Comparison of ENCODE assay signal across 26 cellular contexts in genomic region chrX:148259990-148260389, GRCh38.
"Had no signal": no experiment of that assay in that cellular context is flagged by ENCODE, and none has a peak within 500 bp of the region (broad histone marks: within the 10 kb centered on the region; RNA-seq: fewer than 3 reads in every experiment).

No MANE protein-coding gene starts in this region.

- H3K9me3 ChIP-seq: left ventricle myocardium inferior, mucosa of descending colon, ovary, prostate gland, suprapubic skin, thoracic aorta, tibial artery, upper lobe of right lung had no signal

- H3K27ac Mint-ChIP-seq: immature natural killer cell; natural killer cell; nephron progenitor cell; stimulated activated effector memory CD8-positive, alpha-beta T cell treated with anti-CD3 and anti-CD28 coated beads, Interleukin-12 subunit alpha, Interleukin-12 subunit beta, amount 100 ng/mL, for 72 hours; stimulated activated naive CD8-positive, alpha-beta T cell treated with anti-CD3 and anti-CD28 coated beads, Interleukin-15, Interleukin-2, amounts not matched to agents 100 ng/mL and 50 ng/mL, for 24 hours had no signal

- H3K27me3 ChIP-seq: ovary, spleen, suprapubic skin, tibial artery, upper lobe of right lung had no signal

- H3K4me1 Mint-ChIP-seq: immature natural killer cell; natural killer cell; nephron progenitor cell; stimulated activated effector memory CD8-positive, alpha-beta T cell treated with anti-CD3 and anti-CD28 coated beads, Interleukin-12 subunit alpha, Interleukin-12 subunit beta, amount 100 ng/mL, for 72 hours had no signal

- ATAC-seq: mucosa of descending colon; natural killer cell; right cardiac atrium; sciatic nerve; stimulated activated effector memory CD8-positive, alpha-beta T cell treated with anti-CD3 and anti-CD28 coated beads, Interleukin-12 subunit alpha, Interleukin-12 subunit beta, amount 100 ng/mL, for 72 hours; upper lobe of right lung had no signal

- H3K4me1 ChIP-seq: left ventricle myocardium inferior, prostate gland, spleen, suprapubic skin, tibial artery, upper lobe of right lung had no signal

- DNase-seq: head of caudate nucleus; hippocampal formation; immature natural killer cell; kidney; left ventricle myocardium inferior; midbrain; mucosa of descending colon; natural killer cell; nephron progenitor cell; ovary; retina; right cardiac atrium; spleen; stimulated activated CD4-positive, alpha-beta T cell treated with anti-CD3 and anti-CD28 coated beads, Interleukin-4, amount 100 ng/mL, for 24 hours; stimulated activated naive CD4-positive, alpha-beta T cell; tibial artery; trophoblast cell; upper lobe of right lung had no signal

- H3K27ac ChIP-seq: left ventricle myocardium inferior, ovary, prostate gland, skin epidermis, spleen, suprapubic skin, thoracic aorta, tibial artery, upper lobe of right lung had no signal

- H3K4me3 Mint-ChIP-seq: immature natural killer cell; natural killer cell; nephron progenitor cell; stimulated activated effector memory CD8-positive, alpha-beta T cell treated with anti-CD3 and anti-CD28 coated beads, Interleukin-12 subunit alpha, Interleukin-12 subunit beta, amount 100 ng/mL, for 72 hours; stimulated activated naive CD8-positive, alpha-beta T cell treated with anti-CD3 and anti-CD28 coated beads, Interleukin-15, Interleukin-2, amounts not matched to agents 100 ng/mL and 50 ng/mL, for 24 hours had no signal

- H3K4me3 ChIP-seq: left ventricle myocardium inferior, lung, mucosa of descending colon, ovary, prostate gland, skin epidermis, spleen, suprapubic skin, thoracic aorta, tibial artery, upper lobe of right lung had no signal

- H3K36me3 ChIP-seq: left ventricle myocardium inferior, ovary, prostate gland, spleen, suprapubic skin, thoracic aorta, tibial artery, upper lobe of right lung had no signal

- H3K36me3 Mint-ChIP-seq: immature natural killer cell; natural killer cell; stimulated activated effector memory CD8-positive, alpha-beta T cell treated with anti-CD3 and anti-CD28 coated beads, Interleukin-12 subunit alpha, Interleukin-12 subunit beta, amount 100 ng/mL, for 72 hours had no signal

- H3K27me3 Mint-ChIP-seq: stimulated activated naive CD8-positive, alpha-beta T cell treated with anti-CD3 and anti-CD28 coated beads, Interleukin-15, Interleukin-2, amounts not matched to agents 100 ng/mL and 50 ng/mL, for 24 hours had no signal
